ENCODE assay signal across 8 cellular contexts in genomic region chr3:171809513-171810277, GRCh38. TPM values are rescaled to one million over a fixed set of nuclear protein-coding genes. Genes with fewer than 3 reads are reported as not detected.
DNase-seq lines count a peak whose midpoint lies in the region; ATAC-seq and TF ChIP-seq lines count a peak whose summit lies in the region.

No MANE protein-coding gene starts in this region.

- H3K4me1 ChIP-seq in mononuclear cell (ENCODE audit: insufficient read depth, low read length), result peaks cover 48% of the 10 kb centered on the region

- 0 out of 2 replicates have a peak, but pooled peaks have one; percentile 9 for TF ChIP-seq CTCF in AG10803 (conservative IDR thresholded peaks at IDR 0.05; ENCODE audit: low read length)

- no peaks in the 10 kb centered on the region for H3K9me3 ChIP-seq in mononuclear cell (ENCODE audit: low read depth, low read length)

- peaks cover 8% of the 10 kb centered on the region for H3K27me3 ChIP-seq in mononuclear cell (ENCODE audit: insufficient read depth, low read length)

- peak overlapping the region; percentile 70 to 90 for H3K27ac Mint-ChIP-seq in stimulated activated naive CD8-positive, alpha-beta T cell treated with anti-CD3 and anti-CD28 coated beads, Interleukin-15, amount 100 ng/mL, for 72 hours

- peaks cover 67% of the 10 kb centered on the region for H3K27me3 Mint-ChIP-seq in stimulated activated naive CD8-positive, alpha-beta T cell treated with anti-CD3 and anti-CD28 coated beads, Interleukin-15, amount 100 ng/mL, for 72 hours

- no peaks in the 10 kb centered on the region for H3K9me3 Mint-ChIP-seq in stimulated activated naive CD8-positive, alpha-beta T cell treated with anti-CD3 and anti-CD28 coated beads, Interleukin-15, amount 100 ng/mL, for 72 hours

- H3K4me3 Mint-ChIP-seq in stimulated activated naive CD8-positive, alpha-beta T cell treated with anti-CD3 and anti-CD28 coated beads, Interleukin-15, amount 100 ng/mL, for 72 hours, result peak overlapping the region; percentile 81 to 92

- H3K4me3 ChIP-seq in AG10803 (ENCODE audit: low read length) (peak overlapping the region; percentile 72), mononuclear cell (ENCODE audit: low read length) (peak overlapping the region; percentile 62)

- H3K4me1 Mint-ChIP-seq in stimulated activated naive CD8-positive, alpha-beta T cell treated with anti-CD3 and anti-CD28 coated beads, Interleukin-15, amount 100 ng/mL, for 72 hours, result peaks cover 27% of the 10 kb centered on the region

- peak; percentile 43 for TF ChIP-seq POLR2A in GM18526 (IDR thresholded peaks at IDR 0.05; ENCODE audit: extremely low read depth, insufficient read length)

- DNase-seq in AG10803 (ENCODE audit: low read depth) (peak; percentile 97), NCI-H510A treated with DMSO at 0.1 percent for 48 hours (lab: John Stamatoyannopoulos, UW) (peak; percentile 86), epidermal melanocyte (ENCODE audit: insufficient read length, low spot score) (peak; percentile 71)
- peak; percentile 78 for DNase-seq in activated CD8-positive, alpha-beta memory T cell treated with anti-CD3 and anti-CD28 coated beads for 24 hours
- DNase-seq in stimulated activated naive CD8-positive, alpha-beta T cell treated with anti-CD3 and anti-CD28 coated beads, Interleukin-15, amount 100 ng/mL, for 72 hours, result peak; percentile 48 to 59

- ATAC-seq in HG02970 (IDR thresholded peaks at IDR 0.05; ENCODE audit: low FRiP score, unreplicated experiment), result peak; percentile 45
- ATAC-seq in stimulated activated naive CD8-positive, alpha-beta T cell treated with anti-CD3 and anti-CD28 coated beads, Interleukin-15, amount 100 ng/mL, for 72 hours, result peak; percentile 85

RNA-seq across cellular contexts. Expression of gene PLD1, which starts 0.6 kb away (rescaled TPM):
- total RNA-seq in mononuclear cell, result 10.4 TPM

RNA-seq across cellular contexts. Expression of gene TMEM212, which starts 33.5 kb away (rescaled TPM):
- total RNA-seq in mononuclear cell, result not detected

Comparison
In these comparisons a context has a peak if more than half of its experiments do, and no peak if none do; other contexts are left out.
1. Peak in every context shown above with its lines: DNase-seq, ATAC-seq and H3K4me3 ChIP-seq.